In genomic region chr6:109793015-109793414, GRCh38 we compare ENCODE assay signal across 19 cellular contexts.
DNase-seq lines count a peak whose midpoint lies in the region; ATAC-seq, FAIRE-seq and TF ChIP-seq lines count a peak whose summit lies in the region.
"Had no signal": no experiment of that assay in that cellular context is flagged by ENCODE, and none has a peak within 500 bp of the region (broad histone marks: within the 10 kb centered on the region; RNA-seq: fewer than 3 reads in every experiment).

No MANE protein-coding gene starts in this region.

- TF ChIP-seq RAD21 in HCT116 (IDR thresholded peaks at IDR 0.05; ENCODE audit: low read depth), result no peak

- POLR2A ChIA-PET in HCT116 (lab: Charles Lee), result interaction anchor here (1.0 kb wide), 1 partner anchor 10 kb away, joined by 3 read pairs; no protein-coding TSS in a partner anchor

- peak overlapping the region; percentile 78 for H3K4me2 ChIP-seq in HCT116 (ENCODE audit: low read length)

- ATAC-seq in HCT116, result no peak
- peak; percentile 90 for ATAC-seq in left lobe of liver

- TF ChIP-seq CTCF in HCT116 (IDR thresholded peaks at IDR 0.05 in 2 of 3, conservative IDR thresholded peaks at IDR 0.05 in 1 of 3; ENCODE audit: borderline replicate concordance in 1 of 3, insufficient read depth in 1 of 3, low read depth in 2 of 3, low read length in 2 of 3) (no peak), VCaP (conservative IDR thresholded peaks at IDR 0.05) (no peak)

- no peaks in the 10 kb centered on the region for H3K9me2 ChIP-seq in HCT116 (ENCODE audit: insufficient read depth)

- CTCF ChIA-PET in HCT116 (lab: Charles Lee), result no interaction called here

- no peaks in the 10 kb centered on the region for H3K79me2 ChIP-seq in HCT116 (ENCODE audit: insufficient read depth, low read length)

- intact Hi-C loops in HCT116 (cut with micrococcal nuclease), result no loop called here

- no peaks in the 10 kb centered on the region for H3K9me3 ChIP-seq in HCT116 (ENCODE audit: control insufficient read depth in 1 of 2, insufficient read depth in 1 of 2, low read depth in 1 of 2, low read length in 2 of 2)
- H3K9me3 ChIP-seq: thoracic aorta had no signal

- TF ChIP-seq POLR2A in HCT116 (IDR thresholded peaks at IDR 0.05; ENCODE audit: borderline replicate concordance, extremely low read depth, insufficient read depth, insufficient read length), result no peak

- no peak for FAIRE-seq in HTR-8/SVneo (lab: Jason Lieb, UNC)
- FAIRE-seq: GM19239, TTC549 had no signal

- H3K36me3 ChIP-seq in HCT116 (ENCODE audit: control insufficient read depth in 1 of 2, insufficient read depth in 2 of 2, low read length in 2 of 2), result no peaks in the 10 kb centered on the region

- no peak overlapping the region for H3K27ac ChIP-seq in HCT116 (ENCODE audit: low read depth, low read length)
- peak overlapping the region; percentile 56 for H3K27ac ChIP-seq in VCaP
- H3K27ac ChIP-seq in skin epidermis, result peak overlapping the region in 18 of 21 experiments; percentile 2 to 91 (median 71)
- H3K27ac ChIP-seq: cardiac muscle cell had no signal

- H2AFZ ChIP-seq in HCT116 (ENCODE audit: low read depth, low read length, poor library complexity, severe bottlenecking), result no peak overlapping the region

- DNase-seq in HCT116 (ENCODE audit: low read depth, low spot score) (no peak), left lobe of liver (ENCODE audit: low spot score) (no peak), HTR-8/SVneo (ENCODE audit: insufficient read length, low spot score) (no peak), midbrain (lab: John Stamatoyannopoulos, UW) (no peak), kidney glomerular epithelial cell (lab: John Stamatoyannopoulos, UW) (no peak)
- DNase-seq in stimulated activated CD4-positive, alpha-beta T cell treated with anti-CD3 and anti-CD28 coated beads, Interleukin-12 subunit alpha, Interleukin-12 subunit beta, amount 100 ng/mL, for 4 hours, result no peak
- DNase-seq: activated CD4-positive, alpha-beta memory T cell treated with anti-CD3 and anti-CD28 coated beads, Interleukin-2, amount 10 ng/mL, durations not matched to agents 7 days and 5 days; activated naive CD8-positive, alpha-beta T cell treated with anti-CD3 and anti-CD28 coated beads, Interleukin-2, amount 10 ng/mL, durations not matched to agents 7 days and 5 days; effector memory CD4-positive, alpha-beta T cell; NCI-H1930; NCI-H524; stimulated activated CD4-positive, alpha-beta T cell treated with anti-CD3 and anti-CD28 coated beads, Interleukin-4, amount 100 ng/mL, for 24 hours; stimulated activated CD8-positive, alpha-beta memory T cell treated with anti-CD3 and anti-CD28 coated beads, Interleukin-4, amount 100 ng/mL, for 48 hours had no signal

- 0 out of 2 replicates have a peak overlapping the region, but pooled peaks have one; percentile 25 for H3K9ac ChIP-seq in HCT116 (ENCODE audit: low read length)

- no TSS peak for BruUV-seq in HCT116 (replicated peaks; lab: Mats Ljungman, UMichigan)

- H3K4me3 ChIP-seq in HCT116 (replicated peaks in 1 of 2; ENCODE audit: low read depth in 1 of 2, low read length in 2 of 2) (no peak overlapping the region), skin epidermis (no peak overlapping the region)
- H3K4me3 ChIP-seq: cardiac muscle cell, thoracic aorta had no signal

- peaks cover 8 to 17% of the 10 kb centered on the region in 2 experiments for H3K4me1 ChIP-seq in HCT116 (ENCODE audit: control insufficient read depth in 1 of 2, insufficient read depth in 2 of 2, low read length in 2 of 2)

- RAD21 ChIA-PET in HCT116 (lab: Charles Lee; ENCODE audit: low non-redundant PET in 1 of 2, low total read pairs in 2 of 2, uncharacterized antibody in 2 of 2, unreplicated experiment in 2 of 2), result no interaction called here

- H4K20me1 ChIP-seq in HCT116 (ENCODE audit: insufficient read depth), result no peaks in the 10 kb centered on the region

- no peaks in the 10 kb centered on the region for H3K27me3 ChIP-seq in HCT116 (ENCODE audit: insufficient read depth, low read length)
- H3K27me3 ChIP-seq: cardiac muscle cell had no signal

TF ChIP-seq in HCT116, 20 proteins besides CTCF, POLR2A, EP300 and RAD21:
- TF ChIP-seq SP1 (IDR thresholded peaks at IDR 0.05; ENCODE audit: low read depth) (no peak), JUND (IDR thresholded peaks at IDR 0.05) (no peak), ZNF274 (IDR thresholded peaks at IDR 0.05; ENCODE audit: low read depth, low read length) (no peak)
